Comparison of ENCODE assay signal across 33 cellular contexts in genomic region chr16:48291303-48291702, GRCh38. TPM values are rescaled to one million over a fixed set of nuclear protein-coding genes. Genes with fewer than 3 reads are reported as not detected.
DNase-seq lines count a peak whose midpoint lies in the region; ATAC-seq and TF ChIP-seq lines count a peak whose summit lies in the region.
"Had no signal": no experiment of that assay in that cellular context is flagged by ENCODE, and none has a peak within 500 bp of the region (broad histone marks: within the 10 kb centered on the region; RNA-seq: fewer than 3 reads in every experiment).

No MANE protein-coding gene starts in this region.

- H3K36me3 Mint-ChIP-seq in osteocyte (ENCODE audit: unreplicated experiment), result peaks cover 44% of the 10 kb centered on the region
- peaks cover 60 to 72% of the 10 kb centered on the region in 2 donors for H3K36me3 Mint-ChIP-seq in CD14-positive monocyte

- peaks cover 8% of the 10 kb centered on the region; the same call in 1 of the 2 replicates for H3K9me3 ChIP-seq in SJSA1 (replicated peaks)
- H3K9me3 ChIP-seq: pancreas, upper lobe of right lung had no signal

- peaks cover 22% of the 10 kb centered on the region for H3K4me1 ChIP-seq in SJSA1 (replicated peaks)
- H3K4me1 ChIP-seq: ascending aorta, Peyer's patch, upper lobe of right lung had no signal

- no peaks in the 10 kb centered on the region for H3K27me3 ChIP-seq in SJSA1 (replicated peaks)
- H3K27me3 ChIP-seq: ascending aorta; BLaER1 treated with 17β-estradiol and CSF1 and Interleukin-3, amounts not matched to agents 10 nM and 100 nM; gastroesophageal sphincter; pancreas; Peyer's patch; upper lobe of right lung had no signal

- H3K36me3 ChIP-seq in SJSA1, result peaks cover 46% of the 10 kb centered on the region

- intact Hi-C loops in CD14-positive monocyte (cut with micrococcal nuclease), result no loop called here

- H3K27ac Mint-ChIP-seq in osteocyte (ENCODE audit: unreplicated experiment) (peak overlapping the region; percentile 12), CD14-positive monocyte (no peak overlapping the region)
- H3K27ac Mint-ChIP-seq: dendritic cell treated with granulocyte-macrophage colony-stimulating factor and Interleukin-4, amounts not matched to agents 40 ng/mL and 50 ng/mL, for 4 days had no signal

- no peak overlapping the region for H3K4me3 ChIP-seq in SJSA1
- H3K4me3 ChIP-seq: ascending aorta; BLaER1 treated with 17β-estradiol and CSF1 and Interleukin-3, amounts not matched to agents 10 nM and 100 nM; gastroesophageal sphincter; pancreas; Peyer's patch; upper lobe of right lung had no signal

- TF ChIP-seq CTCF in osteocyte (IDR thresholded peaks at IDR 0.05), result no peak
- no peak for TF ChIP-seq CTCF in CD14-positive monocyte (IDR thresholded peaks at IDR 0.05)

- H3K27ac ChIP-seq in SJSA1 (peak overlapping the region; percentile 42), epithelial cell of prostate (peak overlapping the region; percentile 90)
- H3K27ac ChIP-seq: ascending aorta; BLaER1 treated with 17β-estradiol and CSF1 and Interleukin-3, amounts not matched to agents 10 nM and 100 nM; gastroesophageal sphincter; HL-60; Peyer's patch; upper lobe of right lung had no signal

- H3K4me3 Mint-ChIP-seq in osteocyte (ENCODE audit: unreplicated experiment) (no peak overlapping the region), CD14-positive monocyte (no peak overlapping the region)
- H3K4me3 Mint-ChIP-seq: dendritic cell treated with granulocyte-macrophage colony-stimulating factor and Interleukin-4, amounts not matched to agents 40 ng/mL and 50 ng/mL, for 4 days; endodermal cell; immature natural killer cell had no signal

- DNase-seq in GM03348 (ENCODE audit: low spot score) (peak; percentile 13), SJSA1 (ENCODE audit: low read depth in 1 of 2, low spot score in 2 of 2) (peak in 1 of 2 experiments; percentile 16), epithelial cell of prostate (ENCODE audit: low read depth, low spot score) (no peak), osteocyte (ENCODE audit: extremely low spot score, unreplicated experiment) (no peak), CD14-positive monocyte (ENCODE audit: low spot score) (no peak), SK-N-DZ (ENCODE audit: low spot score) (no peak)
- DNase-seq: activated CD4-positive, alpha-beta T cell treated with anti-CD3 and anti-CD28 coated beads, Interleukin-2, amount 50 U/mL, for 1 hour; activated effector memory CD4-positive, alpha-beta T cell treated with Interleukin-2 at 50 U/mL for 16 hours; activated T-cell treated with anti-CD3 and anti-CD28 coated beads, Interleukin-2, amount 50 U/mL, for 1 hour; central memory CD4-positive, alpha-beta T cell; COR-L47; endodermal cell; hypothalamus; immature natural killer cell; NCI-H1417; NCI-H2081 treated with DMSO at 0.1 percent for 48 hours; NCI-H345; NCI-H748 treated with DMSO at 0.1 percent for 48 hours; pancreas; Peyer's patch; SIG-M5; small intestine; stimulated activated naive CD8-positive, alpha-beta T cell treated with anti-CD3 and anti-CD28 coated beads, Interleukin-15, Interleukin-2, amounts not matched to agents 100 U/mL and 50 U/mL, for 24 hours; SW 1271; T-helper 9 cell; upper lobe of right lung had no signal

- no peaks in the 10 kb centered on the region for H3K27me3 Mint-ChIP-seq in osteocyte (ENCODE audit: unreplicated experiment)
- no peaks in the 10 kb centered on the region for H3K27me3 Mint-ChIP-seq in CD14-positive monocyte (ENCODE audit: low read depth in 3 of 3)
- H3K27me3 Mint-ChIP-seq: dendritic cell treated with granulocyte-macrophage colony-stimulating factor and Interleukin-4, amounts not matched to agents 40 ng/mL and 50 ng/mL, for 4 days had no signal

- ATAC-seq in GM21737 (IDR thresholded peaks at IDR 0.05; ENCODE audit: unreplicated experiment) (no peak), HG02759 (IDR thresholded peaks at IDR 0.05; ENCODE audit: unreplicated experiment) (no peak)
- ATAC-seq: gastroesophageal sphincter; pancreas; stimulated activated naive CD8-positive, alpha-beta T cell treated with anti-CD3 and anti-CD28 coated beads, Interleukin-15, Interleukin-2, amounts not matched to agents 100 U/mL and 50 U/mL, for 24 hours; upper lobe of right lung had no signal

- H3K9me3 Mint-ChIP-seq in osteocyte (ENCODE audit: unreplicated experiment) (no peaks in the 10 kb centered on the region), CD14-positive monocyte (peaks cover 6 to 12% (median 8%) of the 10 kb centered on the region in 7 donors)

- H3K4me1 Mint-ChIP-seq in osteocyte (ENCODE audit: unreplicated experiment), result peaks cover 25% of the 10 kb centered on the region
- no peaks in the 10 kb centered on the region for H3K4me1 Mint-ChIP-seq in CD14-positive monocyte

RNA-seq across cellular contexts. Expression of gene ABCC11, which starts 44.0 kb away (rescaled TPM):
- 0.66 TPM in 1 of 2 replicates, not detected in the other for total RNA-seq in SJSA1 (2014; rRNA removed; shearing (Covaris generic))
- 0.13 and 0.48 TPM in 2 replicates for total RNA-seq in osteocyte
- polyA plus RNA-seq in CD14-positive monocyte, result not detected
- polyA plus RNA-seq in SK-N-DZ (2014; cell fraction: cytosol; rRNA removed), result 0.24 TPM in 2 replicates
- 0.35 TPM in 1 of 2 replicates, not detected in the other for polyA plus RNA-seq in SK-N-DZ (2014; cell fraction: nucleus; rRNA removed)
- total RNA-seq: ascending aorta, gastroesophageal sphincter, upper lobe of right lung had no signal

RNA-seq across cellular contexts. Expression of gene LONP2, which starts 47.2 kb away (rescaled TPM):
- total RNA-seq in SJSA1 (2014; rRNA removed; shearing (Covaris generic)), result 28.9 and 48.5 TPM in 2 replicates
- total RNA-seq in osteocyte, result 67.1 and 69.5 TPM in 2 replicates
- 10 to 100 TPM; 21.5 to 26.0 TPM for polyA plus RNA-seq in CD14-positive monocyte
- polyA plus RNA-seq in SK-N-DZ (2014; cell fraction: cytosol; rRNA removed), result 17.5 and 22.2 TPM in 2 replicates
- polyA plus RNA-seq in SK-N-DZ (2014; cell fraction: nucleus; rRNA removed), result 16.6 and 21.0 TPM in 2 replicates
